In the genomic region with DNA sequence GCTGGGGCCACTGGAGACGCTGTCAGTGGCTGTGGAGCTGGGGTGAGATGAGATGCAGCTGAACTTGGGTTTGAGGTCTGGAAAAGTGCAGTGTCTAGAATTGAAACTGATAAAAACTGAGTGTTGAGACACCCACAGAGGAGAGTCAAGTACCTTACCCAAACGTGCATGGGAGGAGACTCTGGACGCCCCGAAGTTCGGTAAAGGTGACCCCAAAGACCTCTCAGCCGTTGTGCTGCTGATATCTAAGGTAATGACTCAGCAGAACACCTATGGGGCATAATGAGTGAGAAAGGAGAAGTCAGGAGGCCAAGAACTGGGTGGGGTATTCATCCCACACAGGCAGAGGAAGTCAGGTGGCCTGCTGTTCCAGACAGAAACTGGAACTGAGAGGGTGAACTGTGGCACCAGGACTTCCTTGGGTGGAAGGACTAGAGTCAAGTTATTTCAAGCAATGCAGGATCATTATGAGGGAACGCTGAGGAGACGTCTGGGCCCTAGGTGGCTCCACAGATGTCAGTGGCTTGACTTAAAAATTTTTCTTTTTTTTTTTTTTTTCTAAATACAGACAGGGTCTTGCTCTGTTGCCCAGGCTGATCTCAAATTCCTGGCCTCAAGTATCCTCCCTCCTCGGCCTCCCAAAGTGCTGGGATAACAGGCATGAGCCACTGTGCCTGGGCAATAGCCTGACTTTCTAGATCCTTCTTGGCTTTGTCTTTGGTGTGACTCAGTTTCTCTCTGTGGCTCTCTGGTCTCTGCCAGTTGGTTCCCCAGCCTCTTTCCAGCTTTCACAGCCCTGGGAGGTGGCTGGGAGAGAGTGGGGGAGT, we compare ENCODE assay signal across 10 cellular contexts.
DNase-seq lines count a peak whose midpoint lies in the region; ATAC-seq, FAIRE-seq and TF ChIP-seq lines count a peak whose summit lies in the region.
"Had no signal": no experiment of that assay in that cellular context is flagged by ENCODE, and none has a peak within 500 bp of the region (broad histone marks: within the 10 kb centered on the region; RNA-seq: fewer than 3 reads in every experiment).

No MANE protein-coding gene starts in this region.

- peaks cover 4% of the 10 kb centered on the region; the same call in 1 of the 2 replicates for H3K9me2 ChIP-seq in GM23338 (ENCODE audit: insufficient read depth)

- H3K27me3 ChIP-seq in HL-60 (ENCODE audit: insufficient read depth, poor library complexity, severe bottlenecking) (no peaks in the 10 kb centered on the region), endodermal cell (ENCODE audit: control insufficient read depth, insufficient read depth, low read length, poor library complexity, severe bottlenecking) (no peaks in the 10 kb centered on the region), BE2C (peaks cover 16% of the 10 kb centered on the region), GM23338 (ENCODE audit: insufficient read depth) (peaks cover 15% of the 10 kb centered on the region; the same call in 1 of the 2 replicates)
- H3K27me3 ChIP-seq: upper lobe of left lung had no signal

- H3K9me3 Mint-ChIP-seq in endodermal cell (peaks cover 15% of the 10 kb centered on the region), GM23338 (peaks cover 17% of the 10 kb centered on the region)

- H3K4me1 Mint-ChIP-seq in endodermal cell (peaks cover 36% of the 10 kb centered on the region), GM23338 (peaks cover 23% of the 10 kb centered on the region)

- TF ChIP-seq CTCF in HL-60 (IDR thresholded peaks at IDR 0.05; ENCODE audit: insufficient read depth, low read length) (no peak), endodermal cell (conservative IDR thresholded peaks at IDR 0.05) (no peak), BE2C (IDR thresholded peaks at IDR 0.05; ENCODE audit: low read depth, low read length) (no peak), GM23338 (conservative IDR thresholded peaks at IDR 0.05; ENCODE audit: low read depth in 2 of 2) (no peak)

- DNase-seq in HL-60 (ENCODE audit: low read depth in 1 of 2, low spot score in 1 of 2) (peak; percentile 33 to 75), endodermal cell (no peak), BE2C (no peak), AG20443 (ENCODE audit: low spot score) (no peak), GM23338 (ENCODE audit: low spot score) (no peak), urothelium cell line (ENCODE audit: low spot score) (no peak)
- DNase-seq: NCI-H2081 had no signal

- no peak overlapping the region for H3K4me3 ChIP-seq in HL-60 (replicated peaks; ENCODE audit: insufficient read depth, low read length)
- no peak overlapping the region for H3K4me3 ChIP-seq in endodermal cell (ENCODE audit: low read length)
- H3K4me3 ChIP-seq in BE2C (ENCODE audit: low read depth, low read length), result no peak overlapping the region
- no peak overlapping the region for H3K4me3 ChIP-seq in GM23338
- H3K4me3 ChIP-seq: upper lobe of left lung had no signal

- peak overlapping the region; percentile 53 for H3K27ac Mint-ChIP-seq in endodermal cell
- no peak overlapping the region for H3K27ac Mint-ChIP-seq in GM23338

- H3K27ac ChIP-seq in HL-60 (replicated peaks) (peak overlapping the region; percentile 2; the same call in 1 of the 2 replicates), endodermal cell (ENCODE audit: low read depth, low read length) (no peak overlapping the region), GM23338 (ENCODE audit: low read depth) (no peak overlapping the region)
- H3K27ac ChIP-seq: upper lobe of left lung had no signal

- 91% methylated on average over 6 to 9 of the region's 9 CpGs for WGBS in endodermal cell (ENCODE audit: insufficient coverage in 1 of 2, insufficient read length in 1 of 2), 2 experiments

- H3K27me3 Mint-ChIP-seq in endodermal cell (ENCODE audit: insufficient read depth) (peaks cover 32% of the 10 kb centered on the region), GM23338 (ENCODE audit: insufficient read depth, low read depth, poor library complexity) (peaks cover 20% of the 10 kb centered on the region)

- H3K79me2 ChIP-seq in GM23338 (replicated peaks; ENCODE audit: insufficient read depth), result no peaks in the 10 kb centered on the region

- ATAC-seq in GM18498 (IDR thresholded peaks at IDR 0.05; ENCODE audit: unreplicated experiment) (peak; percentile 82), GM21528 (IDR thresholded peaks at IDR 0.05; ENCODE audit: low FRiP score, unreplicated experiment) (peak; percentile 76), GM23338 (no peak)

- H3K4me3 Mint-ChIP-seq in endodermal cell (no peak overlapping the region), GM23338 (no peak overlapping the region)

- no peak overlapping the region for H3K9ac ChIP-seq in endodermal cell (ENCODE audit: extremely low read depth, low read length, poor library complexity, severe bottlenecking)

- H3K9me3 ChIP-seq in endodermal cell (ENCODE audit: control insufficient read depth, low read length), result peaks cover 11% of the 10 kb centered on the region
- H3K9me3 ChIP-seq in BE2C, result no peaks in the 10 kb centered on the region
- H3K9me3 ChIP-seq: upper lobe of left lung had no signal

- H2AFZ ChIP-seq in GM23338, result no peak overlapping the region

- peaks cover 4% of the 10 kb centered on the region; the same call in 1 of the 2 replicates for H3F3A ChIP-seq in GM23338 (replicated peaks; ENCODE audit: low read depth)

- H3K36me3 ChIP-seq in endodermal cell (ENCODE audit: control insufficient read depth, insufficient read depth, low read length) (no peaks in the 10 kb centered on the region), BE2C (no peaks in the 10 kb centered on the region), GM23338 (ENCODE audit: insufficient read depth) (no peaks in the 10 kb centered on the region)
- H3K36me3 ChIP-seq: upper lobe of left lung had no signal

- no peaks in the 10 kb centered on the region for H3K36me3 Mint-ChIP-seq in endodermal cell (ENCODE audit: low read depth)
- peaks cover 13% of the 10 kb centered on the region for H3K36me3 Mint-ChIP-seq in GM23338 (ENCODE audit: low read depth)

- H3K4me1 ChIP-seq in endodermal cell (ENCODE audit: control insufficient read depth, insufficient read depth, low read length) (peaks cover 9% of the 10 kb centered on the region), BE2C (no peaks in the 10 kb centered on the region), GM23338 (ENCODE audit: insufficient read depth) (peaks cover 10% of the 10 kb centered on the region)
- H3K4me1 ChIP-seq: upper lobe of left lung had no signal

- H3K4me2 ChIP-seq in GM23338, result no peak overlapping the region

- no peak for FAIRE-seq in urothelium cell line (lab: Jason Lieb, UNC)

- no peaks in the 10 kb centered on the region for H4K20me1 ChIP-seq in GM23338 (replicated peaks; ENCODE audit: insufficient read depth)

TF ChIP-seq in GM23338, 12 proteins besides CTCF, POLR2A, EP300 and RAD21 (continues in another document):
- TF ChIP-seq, protein P1, sequence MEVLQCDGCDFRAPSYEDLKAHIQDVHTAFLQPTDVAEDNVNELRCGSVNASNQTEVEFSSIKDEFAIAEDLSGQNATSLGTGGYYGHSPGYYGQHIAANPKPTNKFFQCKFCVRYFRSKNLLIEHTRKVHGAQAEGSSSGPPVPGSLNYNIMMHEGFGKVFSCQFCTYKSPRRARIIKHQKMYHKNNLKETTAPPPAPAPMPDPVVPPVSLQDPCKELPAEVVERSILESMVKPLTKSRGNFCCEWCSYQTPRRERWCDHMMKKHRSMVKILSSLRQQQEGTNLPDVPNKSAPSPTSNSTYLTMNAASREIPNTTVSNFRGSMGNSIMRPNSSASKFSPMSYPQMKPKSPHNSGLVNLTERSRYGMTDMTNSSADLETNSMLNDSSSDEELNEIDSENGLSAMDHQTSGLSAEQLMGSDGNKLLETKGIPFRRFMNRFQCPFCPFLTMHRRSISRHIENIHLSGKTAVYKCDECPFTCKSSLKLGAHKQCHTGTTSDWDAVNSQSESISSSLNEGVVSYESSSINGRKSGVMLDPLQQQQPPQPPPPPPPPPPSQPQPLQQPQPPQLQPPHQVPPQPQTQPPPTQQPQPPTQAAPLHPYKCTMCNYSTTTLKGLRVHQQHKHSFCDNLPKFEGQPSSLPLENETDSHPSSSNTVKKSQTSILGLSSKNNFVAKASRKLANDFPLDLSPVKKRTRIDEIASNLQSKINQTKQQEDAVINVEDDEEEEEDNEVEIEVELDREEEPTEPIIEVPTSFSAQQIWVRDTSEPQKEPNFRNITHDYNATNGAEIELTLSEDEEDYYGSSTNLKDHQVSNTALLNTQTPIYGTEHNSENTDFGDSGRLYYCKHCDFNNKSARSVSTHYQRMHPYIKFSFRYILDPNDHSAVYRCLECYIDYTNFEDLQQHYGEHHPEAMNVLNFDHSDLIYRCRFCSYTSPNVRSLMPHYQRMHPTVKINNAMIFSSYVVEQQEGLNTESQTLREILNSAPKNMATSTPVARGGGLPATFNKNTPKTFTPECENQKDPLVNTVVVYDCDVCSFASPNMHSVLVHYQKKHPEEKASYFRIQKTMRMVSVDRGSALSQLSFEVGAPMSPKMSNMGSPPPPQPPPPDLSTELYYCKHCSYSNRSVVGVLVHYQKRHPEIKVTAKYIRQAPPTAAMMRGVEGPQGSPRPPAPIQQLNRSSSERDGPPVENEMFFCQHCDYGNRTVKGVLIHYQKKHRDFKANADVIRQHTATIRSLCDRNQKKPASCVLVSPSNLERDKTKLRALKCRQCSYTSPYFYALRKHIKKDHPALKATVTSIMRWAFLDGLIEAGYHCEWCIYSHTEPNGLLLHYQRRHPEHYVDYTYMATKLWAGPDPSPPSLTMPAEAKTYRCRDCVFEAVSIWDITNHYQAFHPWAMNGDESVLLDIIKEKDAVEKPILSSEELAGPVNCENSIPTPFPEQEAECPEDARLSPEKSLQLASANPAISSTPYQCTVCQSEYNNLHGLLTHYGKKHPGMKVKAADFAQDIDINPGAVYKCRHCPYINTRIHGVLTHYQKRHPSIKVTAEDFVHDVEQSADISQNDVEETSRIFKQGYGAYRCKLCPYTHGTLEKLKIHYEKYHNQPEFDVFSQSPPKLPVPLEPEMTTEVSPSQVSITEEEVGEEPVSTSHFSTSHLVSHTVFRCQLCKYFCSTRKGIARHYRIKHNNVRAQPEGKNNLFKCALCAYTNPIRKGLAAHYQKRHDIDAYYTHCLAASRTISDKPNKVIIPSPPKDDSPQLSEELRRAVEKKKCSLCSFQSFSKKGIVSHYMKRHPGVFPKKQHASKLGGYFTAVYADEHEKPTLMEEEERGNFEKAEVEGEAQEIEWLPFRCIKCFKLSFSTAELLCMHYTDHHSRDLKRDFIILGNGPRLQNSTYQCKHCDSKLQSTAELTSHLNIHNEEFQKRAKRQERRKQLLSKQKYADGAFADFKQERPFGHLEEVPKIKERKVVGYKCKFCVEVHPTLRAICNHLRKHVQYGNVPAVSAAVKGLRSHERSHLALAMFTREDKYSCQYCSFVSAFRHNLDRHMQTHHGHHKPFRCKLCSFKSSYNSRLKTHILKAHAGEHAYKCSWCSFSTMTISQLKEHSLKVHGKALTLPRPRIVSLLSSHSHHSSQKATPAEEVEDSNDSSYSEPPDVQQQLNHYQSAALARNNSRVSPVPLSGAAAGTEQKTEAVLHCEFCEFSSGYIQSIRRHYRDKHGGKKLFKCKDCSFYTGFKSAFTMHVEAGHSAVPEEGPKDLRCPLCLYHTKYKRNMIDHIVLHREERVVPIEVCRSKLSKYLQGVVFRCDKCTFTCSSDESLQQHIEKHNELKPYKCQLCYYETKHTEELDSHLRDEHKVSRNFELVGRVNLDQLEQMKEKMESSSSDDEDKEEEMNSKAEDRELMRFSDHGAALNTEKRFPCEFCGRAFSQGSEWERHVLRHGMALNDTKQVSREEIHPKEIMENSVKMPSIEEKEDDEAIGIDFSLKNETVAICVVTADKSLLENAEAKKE (CRISPR knock-in tag; IDR thresholded peaks at IDR 0.05), result no peak

Comparison
In these comparisons a context has a peak if more than half of its experiments do, and no peak if none do; other contexts are left out.
1. DNase-seq: peak in HL-60 (2 of 2); none in endodermal cell (single experiment), BE2C (single experiment), AG20443 (single experiment), GM23338 (single experiment) and urothelium cell line (single experiment).